Comparison of ENCODE assay signal across 11 cellular contexts in genomic region chr19:1254530-1255185, GRCh38. TPM values are rescaled to one million over a fixed set of nuclear protein-coding genes. Genes with fewer than 3 reads are reported as not detected.
DNase-seq lines count a peak whose midpoint lies in the region; ATAC-seq, FAIRE-seq and TF ChIP-seq lines count a peak whose summit lies in the region.
"Had no signal": no experiment of that assay in that cellular context is flagged by ENCODE, and none has a peak within 500 bp of the region (broad histone marks: within the 10 kb centered on the region; RNA-seq: fewer than 3 reads in every experiment).

No MANE protein-coding gene starts in this region.

- H2AFZ ChIP-seq in fibroblast of lung (ENCODE audit: low read length) = no peak overlapping the region

- H3K4me3 Mint-ChIP-seq in CD4-positive, alpha-beta T cell = peak overlapping the region; percentile 72
- peak overlapping the region; percentile 14 for H3K4me3 Mint-ChIP-seq in progenitor cell of endocrine pancreas (ENCODE audit: low read depth)

- no peaks in the 10 kb centered on the region for H3K27me3 ChIP-seq in CD4-positive, alpha-beta T cell (ENCODE audit: control insufficient read depth, insufficient read depth, low read length)
- H3K27me3 ChIP-seq in fibroblast of lung (ENCODE audit: control insufficient read depth, insufficient read depth, low read length) = no peaks in the 10 kb centered on the region

- intact Hi-C loops in CD4-positive, alpha-beta T cell (cut with DNase I, micrococcal nuclease) = loop anchor here in 1 of 2 experiments (5.0 kb wide), 1 partner anchor 177 kb away; no protein-coding TSS in a partner anchor

- H3K27ac Mint-ChIP-seq in CD4-positive, alpha-beta T cell = peak overlapping the region; percentile 71
- H3K27ac Mint-ChIP-seq in progenitor cell of endocrine pancreas = peak overlapping the region; percentile 52

- no peak overlapping the region for H3K9ac ChIP-seq in SK-N-MC (ENCODE audit: insufficient read length)
- peak overlapping the region; percentile 88 for H3K9ac ChIP-seq in fibroblast of lung (ENCODE audit: insufficient read depth, low read length)

- H3K4me1 Mint-ChIP-seq in CD4-positive, alpha-beta T cell (ENCODE audit: low read depth) = peaks cover 35% of the 10 kb centered on the region
- peaks cover 21% of the 10 kb centered on the region for H3K4me1 Mint-ChIP-seq in progenitor cell of endocrine pancreas (ENCODE audit: low read depth)

- POLR2A ChIA-PET in CD4-positive, alpha-beta T cell (lab: Charles Lee) = interaction anchor here (3.7 to 7.1 kb wide), 2 partner anchors 10 to 14 kb away, joined by 117 to 193 read pairs; partner anchors contain the start of gene CIRBP

- H4K20me1 ChIP-seq in fibroblast of lung (ENCODE audit: control insufficient read depth, extremely low read depth, insufficient read depth, low read length) = no peaks in the 10 kb centered on the region

- H3K36me3 Mint-ChIP-seq in CD4-positive, alpha-beta T cell (ENCODE audit: low read depth) = peaks cover 65% of the 10 kb centered on the region
- peaks cover 19% of the 10 kb centered on the region for H3K36me3 Mint-ChIP-seq in progenitor cell of endocrine pancreas (ENCODE audit: insufficient read depth)

- no peak for TF ChIP-seq CTCF in CD4-positive, alpha-beta T cell (IDR thresholded peaks at IDR 0.05)
- TF ChIP-seq CTCF in fibroblast of lung (conservative IDR thresholded peaks at IDR 0.05 in 1 of 2, IDR thresholded peaks at IDR 0.05 in 1 of 2; ENCODE audit: low read depth in 1 of 2, low read length in 2 of 2) = no peak
- TF ChIP-seq CTCF in progenitor cell of endocrine pancreas (IDR thresholded peaks at IDR 0.05; ENCODE audit: unreplicated experiment) = no peak

- no peaks in the 10 kb centered on the region for H3K9me3 Mint-ChIP-seq in CD4-positive, alpha-beta T cell
- no peaks in the 10 kb centered on the region for H3K9me3 Mint-ChIP-seq in progenitor cell of endocrine pancreas (ENCODE audit: low read depth)

- FAIRE-seq in frontal cortex (lab: Jason Lieb, UNC) = no peak
- FAIRE-seq: colon had no signal

- no peaks in the 10 kb centered on the region for H3K27me3 Mint-ChIP-seq in CD4-positive, alpha-beta T cell
- no peaks in the 10 kb centered on the region for H3K27me3 Mint-ChIP-seq in progenitor cell of endocrine pancreas

- no peak overlapping the region for H3K4me3 ChIP-seq in SK-N-MC
- peak overlapping the region in 3 of 4 experiments; percentile 28 to 45 (median 35) for H3K4me3 ChIP-seq in fibroblast of lung (replicated peaks in 1 of 4; ENCODE audit: control extremely low read depth in 1 of 4, insufficient read depth in 1 of 4, low read depth in 3 of 4, low read length in 4 of 4)

- H3K36me3 ChIP-seq in SK-N-MC (ENCODE audit: insufficient read depth, low read length) (peaks cover 56% of the 10 kb centered on the region), fibroblast of lung (ENCODE audit: control insufficient read depth, insufficient read depth, low read length) (peaks cover 51% of the 10 kb centered on the region)

- H3K9me3 ChIP-seq in CD4-positive, alpha-beta T cell (ENCODE audit: control insufficient read depth, low read length) = no peaks in the 10 kb centered on the region
- H3K9me3 ChIP-seq in SK-N-MC (ENCODE audit: low read depth, low read length) (no peaks in the 10 kb centered on the region), fibroblast of lung (ENCODE audit: control insufficient read depth, insufficient read depth, low read depth, low read length) (no peaks in the 10 kb centered on the region)

- CTCF ChIA-PET in CD4-positive, alpha-beta T cell (lab: Charles Lee) = interaction anchor here (1.1 to 2.4 kb wide), 2 partner anchors 10 to 12 kb away, joined by 3 to 12 read pairs; no protein-coding TSS in a partner anchor

- peaks cover 39% of the 10 kb centered on the region for H3K4me1 ChIP-seq in fibroblast of lung (ENCODE audit: control insufficient read depth, extremely low read depth, insufficient read depth, low read length)

- H3K79me2 ChIP-seq in fibroblast of lung (ENCODE audit: control insufficient read depth, insufficient read depth, low read length) = peaks cover 73% of the 10 kb centered on the region

- no peak for DNase-seq in CD4-positive, alpha-beta T cell
- DNase-seq in SK-N-MC (ENCODE audit: low read depth, low spot score) (no peak), fibroblast of lung (ENCODE audit: low read depth in 2 of 2) (no peak), progenitor cell of endocrine pancreas (ENCODE audit: low spot score, unreplicated experiment) (no peak), frontal cortex (ENCODE audit: low spot score in 2 of 2) (no peak), foreskin melanocyte (no peak), Ammon's horn (ENCODE audit: low spot score) (no peak)
- DNase-seq: H7; stimulated activated naive CD4-positive, alpha-beta T cell had no signal

- H3K27ac ChIP-seq in CD4-positive, alpha-beta T cell (ENCODE audit: low read depth, low read length) = peak overlapping the region; percentile 87
- H3K27ac ChIP-seq in SK-N-MC = peak overlapping the region; percentile 36; the same call in 1 of the 2 replicates
- peak overlapping the region; percentile 97 for H3K27ac ChIP-seq in fibroblast of lung (ENCODE audit: insufficient read depth, low read length)

- ATAC-seq in CD4-positive, alpha-beta T cell (ENCODE audit: poor library complexity) = no peak
- no peak for ATAC-seq in GM21717 (IDR thresholded peaks at IDR 0.05; ENCODE audit: unreplicated experiment)

- peak overlapping the region; percentile 82 for H3K4me2 ChIP-seq in fibroblast of lung (ENCODE audit: extremely low read depth, insufficient read depth, low read length)

RNA-seq across cellular contexts. Expression of gene MIDN, which starts 6.3 kb away (rescaled TPM):
- total RNA-seq in CD4-positive, alpha-beta T cell = 100 to 1,000 TPM; 214 to 228 TPM
- total RNA-seq in fibroblast of lung (13.6 and 18.8 TPM in 2 replicates), progenitor cell of endocrine pancreas (187 and 193 TPM in 2 replicates), frontal cortex (14.3 TPM)
- 12.0 and 18.0 TPM in 2 replicates for polyA plus RNA-seq in fibroblast of lung
- polyA plus RNA-seq in fibroblast of lung (2012) = 30.3 and 40.2 TPM in 2 replicates
- 27.6 and 36.6 TPM in 2 replicates for polyA minus RNA-seq in fibroblast of lung (ENCODE audit: low replicate concordance)

RNA-seq across cellular contexts. Expression of gene ATP5F1D, which starts 13.1 kb away (rescaled TPM):
- total RNA-seq in CD4-positive, alpha-beta T cell = 10 to 100 TPM; 77.6 to 92.6 TPM
- 13.4 and 20.5 TPM in 2 replicates for total RNA-seq in fibroblast of lung
- polyA plus RNA-seq in fibroblast of lung = 53.8 and 79.8 TPM in 2 replicates
- polyA plus RNA-seq in fibroblast of lung (2012) = 174 and 278 TPM in 2 replicates
- 23.2 and 31.0 TPM in 2 replicates for polyA minus RNA-seq in fibroblast of lung (ENCODE audit: low replicate concordance)
- 107 and 117 TPM in 2 replicates for total RNA-seq in progenitor cell of endocrine pancreas
- 11.0 TPM for total RNA-seq in frontal cortex

RNA-seq across cellular contexts. Expression of gene CIRBP, which starts 14.5 kb away (rescaled TPM):
- total RNA-seq in CD4-positive, alpha-beta T cell = 100 to 1,000 TPM; 614 to 628 TPM
- total RNA-seq in fibroblast of lung (104 and 110 TPM in 2 replicates), progenitor cell of endocrine pancreas (462 and 465 TPM in 2 replicates), frontal cortex (573 TPM)
- 260 and 298 TPM in 2 replicates for polyA plus RNA-seq in fibroblast of lung
- 315 and 327 TPM in 2 replicates for polyA plus RNA-seq in fibroblast of lung (2012)
- 45.9 and 74.1 TPM in 2 replicates for polyA minus RNA-seq in fibroblast of lung (ENCODE audit: low replicate concordance)

RNA-seq across cellular contexts. Expression of gene CBARP, which starts 16.9 kb away (rescaled TPM):
- under 1 TPM in 1 of 2 experiments, not detected in 1; 0.22 TPM for total RNA-seq in CD4-positive, alpha-beta T cell
- total RNA-seq in fibroblast of lung (1.5 TPM in 2 replicates), progenitor cell of endocrine pancreas (12.4 and 13.0 TPM in 2 replicates), frontal cortex (5.3 TPM)
- 0.31 and 1.0 TPM in 2 replicates for polyA plus RNA-seq in fibroblast of lung
- polyA plus RNA-seq in fibroblast of lung (2012) = 2.1 and 5.0 TPM in 2 replicates
- polyA minus RNA-seq in fibroblast of lung (ENCODE audit: low replicate concordance) = 0.94 and 3.6 TPM in 2 replicates

RNA-seq across cellular contexts. Expression of gene FAM174C, which starts 20.7 kb away (rescaled TPM):
- 10 to 100 TPM; 32.0 to 38.3 TPM for total RNA-seq in CD4-positive, alpha-beta T cell
- total RNA-seq in fibroblast of lung (22.5 and 24.7 TPM in 2 replicates), progenitor cell of endocrine pancreas (30.0 and 31.8 TPM in 2 replicates), frontal cortex (8.6 TPM)
- 16.1 and 23.7 TPM in 2 replicates for polyA plus RNA-seq in fibroblast of lung
- polyA plus RNA-seq in fibroblast of lung (2012) = 34.6 and 64.3 TPM in 2 replicates
- 12.0 and 14.1 TPM in 2 replicates for polyA minus RNA-seq in fibroblast of lung (ENCODE audit: low replicate concordance)

Comparison
In these comparisons a context has a peak if more than half of its experiments do, and no peak if none do; other contexts are left out.
1. H3K27ac ChIP-seq: peak in every context shown above with its lines; median percentile 97 in fibroblast of lung; 87 in CD4-positive, alpha-beta T cell; 36 in SK-N-MC.